Comparison of ENCODE assay signal across 11 cellular contexts in genomic region chr5:110752953-110753352, GRCh38. TPM values are rescaled to one million over a fixed set of nuclear protein-coding genes. Genes with fewer than 3 reads are reported as not detected.
DNase-seq lines count a peak whose midpoint lies in the region; ATAC-seq and TF ChIP-seq lines count a peak whose summit lies in the region.
"Had no signal": no experiment of that assay in that cellular context is flagged by ENCODE, and none has a peak within 500 bp of the region (broad histone marks: within the 10 kb centered on the region; RNA-seq: fewer than 3 reads in every experiment).

No MANE protein-coding gene starts in this region.

- peak overlapping the region; percentile 42 for H3K4me3 Mint-ChIP-seq in activated naive CD8-positive, alpha-beta T cell treated with anti-CD3 and anti-CD28 coated beads for 36 hours
- H3K4me3 Mint-ChIP-seq: neural crest cell had no signal

- peaks cover 4 to 19% of the 10 kb centered on the region in 2 donors for H3K4me1 ChIP-seq in thyroid gland
- no peaks in the 10 kb centered on the region for H3K4me1 ChIP-seq in right lobe of liver

- H3K36me3 ChIP-seq in thyroid gland, result peaks cover 4 to 14% of the 10 kb centered on the region in 2 donors
- H3K36me3 ChIP-seq in right lobe of liver, result peaks cover 0 to 32% (median 1%) of the 10 kb centered on the region in 4 donors

- ATAC-seq in GM18499 (IDR thresholded peaks at IDR 0.05; ENCODE audit: insufficient read depth, unreplicated experiment) (peak; percentile 19), GM21526 (IDR thresholded peaks at IDR 0.05; ENCODE audit: low FRiP score, unreplicated experiment) (peak; percentile 7), HG03159 (IDR thresholded peaks at IDR 0.05; ENCODE audit: unreplicated experiment) (peak; percentile 12), right lobe of liver (no peak)

- peaks cover 45% of the 10 kb centered on the region for H3K36me3 Mint-ChIP-seq in activated naive CD8-positive, alpha-beta T cell treated with anti-CD3 and anti-CD28 coated beads for 36 hours

- H3K9me3 Mint-ChIP-seq in activated naive CD8-positive, alpha-beta T cell treated with anti-CD3 and anti-CD28 coated beads for 36 hours, result no peaks in the 10 kb centered on the region
- H3K9me3 Mint-ChIP-seq: neural crest cell had no signal

- TF ChIP-seq POLR2A in thyroid gland (IDR thresholded peaks at IDR 0.05) (no peak), right lobe of liver (IDR thresholded peaks at IDR 0.05) (no peak)

- intact Hi-C loops in thyroid gland (cut with DNase I), result no loop called here
- intact Hi-C loops in right lobe of liver (cut with DNase I), result no loop called here

- no peak for DNase-seq in activated naive CD8-positive, alpha-beta T cell treated with anti-CD3 and anti-CD28 coated beads for 36 hours
- DNase-seq in thyroid gland, result no peak
- DNase-seq in right lobe of liver, result no peak
- no peak for DNase-seq in NCI-H510A treated with DMSO at 0.1 percent for 48 hours (lab: John Stamatoyannopoulos, UW)
- no peak for DNase-seq in activated CD8-positive, alpha-beta memory T cell treated with anti-CD3 and anti-CD28 coated beads, Interleukin-2, amount 50 U/mL, for 4 hours
- DNase-seq: DMS 273 treated with DMSO at 0.1 percent for 48 hours, NCI-H345 had no signal

- H3K9me3 ChIP-seq in thyroid gland, result no peaks in the 10 kb centered on the region
- no peaks in the 10 kb centered on the region for H3K9me3 ChIP-seq in right lobe of liver

- no peaks in the 10 kb centered on the region for H3K27me3 Mint-ChIP-seq in activated naive CD8-positive, alpha-beta T cell treated with anti-CD3 and anti-CD28 coated beads for 36 hours

- H3K27me3 ChIP-seq in thyroid gland (no peaks in the 10 kb centered on the region), right lobe of liver (no peaks in the 10 kb centered on the region)

- H3K27ac ChIP-seq in thyroid gland (no peak overlapping the region), right lobe of liver (no peak overlapping the region)

- peak overlapping the region; percentile 95 for H3K27ac Mint-ChIP-seq in activated naive CD8-positive, alpha-beta T cell treated with anti-CD3 and anti-CD28 coated beads for 36 hours

- H3K4me3 ChIP-seq in thyroid gland (replicated peaks in 1 of 3), result no peak overlapping the region
- H3K4me3 ChIP-seq in right lobe of liver, result no peak overlapping the region

- 83 to 88% methylated on average over 1 of the region's 1 CpG for WGBS in thyroid gland, 2 donors
- 60% methylated on average over 1 of the region's 1 CpG for WGBS in right lobe of liver (ENCODE audit: insufficient coverage, low coverage, low lambda C conversion rate, missing lambda C conversion rate)

- TF ChIP-seq CTCF in thyroid gland (IDR thresholded peaks at IDR 0.05), result no peak
- no peak for TF ChIP-seq CTCF in right lobe of liver (IDR thresholded peaks at IDR 0.05)

- peaks cover 54% of the 10 kb centered on the region for H3K4me1 Mint-ChIP-seq in activated naive CD8-positive, alpha-beta T cell treated with anti-CD3 and anti-CD28 coated beads for 36 hours
- H3K4me1 Mint-ChIP-seq: neural crest cell had no signal

RNA-seq across cellular contexts. Expression of gene SLC25A46, which starts 14.1 kb away (rescaled TPM):
- total RNA-seq in activated naive CD8-positive, alpha-beta T cell treated with anti-CD3 and anti-CD28 coated beads for 36 hours, result 10 to 100 TPM; 55.9 to 57.4 TPM
- total RNA-seq in thyroid gland, result 10 to 100 TPM; 64.1 to 79.6 (median 66.8) TPM
- 10 to 100 TPM; 22.0 to 35.6 (median 26.0) TPM for total RNA-seq in right lobe of liver

RNA-seq across cellular contexts. Expression of gene TMEM232, which starts 26.5 kb away (rescaled TPM):
- total RNA-seq in activated naive CD8-positive, alpha-beta T cell treated with anti-CD3 and anti-CD28 coated beads for 36 hours, result 1 to 10 TPM in 1 of 2 experiments, under 1 TPM in 1; 0.66 to 1.2 TPM
- total RNA-seq in thyroid gland (10 to 100 TPM; 10.5 to 26.8 (median 11.6) TPM), right lobe of liver (1 to 10 TPM in 2 of 6 experiments, under 1 TPM in 4; 0.31 to 1.3 (median 0.68) TPM)

Comparison
In these comparisons a context has a peak if more than half of its experiments do, and no peak if none do; other contexts are left out.
1. ATAC-seq: peak in GM18499 (single experiment), GM21526 (single experiment) and HG03159 (single experiment); none in right lobe of liver (0 of 4).
2. RNA of gene TMEM232, which starts 26.5 kb away (total RNA-seq): 10.5 to 26.8 TPM in thyroid gland; 0.66 to 1.2 TPM in activated naive CD8-positive, alpha-beta T cell treated with anti-CD3 and anti-CD28 coated beads for 36 hours and 0.31 to 1.3 TPM in right lobe of liver; every median in the first group is over 4 times any median in the second.